Comparison of ENCODE assay signal across 20 cellular contexts in the genomic region with DNA sequence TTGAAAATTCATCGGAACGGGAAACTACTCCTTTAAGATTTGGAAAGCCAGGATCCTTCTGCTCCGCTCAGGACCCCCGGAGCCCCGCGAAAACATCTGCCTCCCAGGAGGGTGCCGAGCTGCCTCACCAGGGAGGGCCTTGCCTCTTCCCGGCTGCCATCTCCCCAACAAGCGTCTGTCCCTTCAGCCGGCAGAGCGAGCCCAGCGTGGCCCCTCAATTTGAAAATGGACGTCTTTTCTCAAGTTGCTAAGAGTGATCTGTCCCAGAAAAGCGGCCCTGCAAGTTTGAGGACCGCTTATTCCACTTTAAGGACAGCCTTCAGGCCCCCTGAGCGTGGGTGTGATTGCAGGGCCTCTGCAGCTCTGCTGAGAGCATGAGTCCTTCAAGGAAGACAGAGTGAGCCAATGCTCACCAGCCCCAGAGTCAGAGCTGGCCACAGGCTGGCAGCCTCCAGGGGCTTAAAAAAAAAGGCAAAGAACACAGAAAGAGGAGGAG.
DNase-seq lines count a peak whose midpoint lies in the region; ATAC-seq and TF ChIP-seq lines count a peak whose summit lies in the region.
"Had no signal": no experiment of that assay in that cellular context is flagged by ENCODE, and none has a peak within 500 bp of the region (broad histone marks: within the 10 kb centered on the region; RNA-seq: fewer than 3 reads in every experiment).

No MANE protein-coding gene starts in this region.

- H3K27me3 ChIP-seq in RWPE2 (ENCODE audit: insufficient read depth, poor library complexity, severe bottlenecking) (no peaks in the 10 kb centered on the region), heart left ventricle (no peaks in the 10 kb centered on the region)
- H3K27me3 ChIP-seq: hepatocyte, ovary, uterus had no signal

- no peaks in the 10 kb centered on the region for H3K27me3 Mint-ChIP-seq in activated CD8-positive, alpha-beta memory T cell treated with anti-CD3 and anti-CD28 coated beads, Interleukin-2, amount 10 ng/mL, durations not matched to agents 7 days and 5 days
- H3K27me3 Mint-ChIP-seq in progenitor cell of endocrine pancreas = peaks cover 3% of the 10 kb centered on the region
- H3K27me3 Mint-ChIP-seq: IgD-negative memory B cell; stimulated activated naive CD8-positive, alpha-beta T cell treated with anti-CD3 and anti-CD28 coated beads, Interleukin-15, Interleukin-2, amounts not matched to agents 100 ng/mL and 50 ng/mL, for 24 hours had no signal

- intact Hi-C loops in heart left ventricle (cut with DNase I) = no loop called here

- H3K27ac Mint-ChIP-seq in activated CD8-positive, alpha-beta memory T cell treated with anti-CD3 and anti-CD28 coated beads, Interleukin-2, amount 10 ng/mL, durations not matched to agents 7 days and 5 days = no peak overlapping the region
- peak overlapping the region; percentile 59 for H3K27ac Mint-ChIP-seq in progenitor cell of endocrine pancreas
- H3K27ac Mint-ChIP-seq: IgD-negative memory B cell; stimulated activated naive CD8-positive, alpha-beta T cell treated with anti-CD3 and anti-CD28 coated beads, Interleukin-15, Interleukin-2, amounts not matched to agents 100 ng/mL and 50 ng/mL, for 24 hours had no signal

- H3K27ac ChIP-seq in RWPE2 (ENCODE audit: poor library complexity, severe bottlenecking) (no peak overlapping the region), heart left ventricle (no peak overlapping the region)
- H3K27ac ChIP-seq: A549, C4-2B, hepatocyte, ovary, SK-N-MC, uterus had no signal

- H3K4me1 ChIP-seq in RWPE2 (ENCODE audit: insufficient read depth, poor library complexity, severe bottlenecking) = no peaks in the 10 kb centered on the region
- H3K4me1 ChIP-seq in heart left ventricle = peaks cover 0 to 16% (median 0%) of the 10 kb centered on the region in 12 donors
- H3K4me1 ChIP-seq: A549, uterus had no signal

- TF ChIP-seq CTCF in RWPE2 (IDR thresholded peaks at IDR 0.05; ENCODE audit: poor library complexity, severe bottlenecking) (no peak), heart left ventricle (IDR thresholded peaks at IDR 0.05) (no peak), progenitor cell of endocrine pancreas (IDR thresholded peaks at IDR 0.05; ENCODE audit: unreplicated experiment) (no peak)

- H3K9me3 ChIP-seq in RWPE2 (ENCODE audit: severe bottlenecking) (no peaks in the 10 kb centered on the region), heart left ventricle (no peaks in the 10 kb centered on the region)
- H3K9me3 ChIP-seq: A549, ovary, uterus had no signal

- H3K4me3 ChIP-seq in RWPE2 (ENCODE audit: severe bottlenecking) (no peak overlapping the region), heart left ventricle (no peak overlapping the region)
- H3K4me3 ChIP-seq: A549, hepatocyte, ovary, SK-N-MC, uterus had no signal

- no peak overlapping the region for H3K4me3 Mint-ChIP-seq in activated CD8-positive, alpha-beta memory T cell treated with anti-CD3 and anti-CD28 coated beads, Interleukin-2, amount 10 ng/mL, durations not matched to agents 7 days and 5 days
- H3K4me3 Mint-ChIP-seq in progenitor cell of endocrine pancreas (ENCODE audit: low read depth) = no peak overlapping the region
- H3K4me3 Mint-ChIP-seq: IgD-negative memory B cell; stimulated activated naive CD8-positive, alpha-beta T cell treated with anti-CD3 and anti-CD28 coated beads, Interleukin-15, Interleukin-2, amounts not matched to agents 100 ng/mL and 50 ng/mL, for 24 hours had no signal

- H3K36me3 ChIP-seq in RWPE2 (ENCODE audit: low read depth) = no peaks in the 10 kb centered on the region; the same call in 1 of the 2 replicates
- peaks cover 0 to 60% (median 39%) of the 10 kb centered on the region in 9 donors for H3K36me3 ChIP-seq in heart left ventricle
- H3K36me3 ChIP-seq: ovary, uterus had no signal

- CTCF ChIA-PET in activated CD8-positive, alpha-beta memory T cell treated with anti-CD3 and anti-CD28 coated beads, Interleukin-2, amount 10 ng/mL, durations not matched to agents 7 days and 5 days (lab: Charles Lee) = no interaction called here

- peaks cover 2% of the 10 kb centered on the region for H3K36me3 Mint-ChIP-seq in activated CD8-positive, alpha-beta memory T cell treated with anti-CD3 and anti-CD28 coated beads, Interleukin-2, amount 10 ng/mL, durations not matched to agents 7 days and 5 days
- H3K36me3 Mint-ChIP-seq in progenitor cell of endocrine pancreas (ENCODE audit: insufficient read depth) = peaks cover 6% of the 10 kb centered on the region

- H3K9me3 Mint-ChIP-seq in activated CD8-positive, alpha-beta memory T cell treated with anti-CD3 and anti-CD28 coated beads, Interleukin-2, amount 10 ng/mL, durations not matched to agents 7 days and 5 days (ENCODE audit: low read depth) = no peaks in the 10 kb centered on the region
- no peaks in the 10 kb centered on the region for H3K9me3 Mint-ChIP-seq in progenitor cell of endocrine pancreas (ENCODE audit: low read depth)
- H3K9me3 Mint-ChIP-seq: IgD-negative memory B cell; stimulated activated naive CD8-positive, alpha-beta T cell treated with anti-CD3 and anti-CD28 coated beads, Interleukin-15, Interleukin-2, amounts not matched to agents 100 ng/mL and 50 ng/mL, for 24 hours had no signal

- 96 to 98% (median 97%) methylated on average over 15 to 16 of the region's 16 CpGs for WGBS in heart left ventricle, 4 donors

- H3K4me1 Mint-ChIP-seq in activated CD8-positive, alpha-beta memory T cell treated with anti-CD3 and anti-CD28 coated beads, Interleukin-2, amount 10 ng/mL, durations not matched to agents 7 days and 5 days = no peaks in the 10 kb centered on the region
- peaks cover 6% of the 10 kb centered on the region for H3K4me1 Mint-ChIP-seq in progenitor cell of endocrine pancreas (ENCODE audit: low read depth)
- H3K4me1 Mint-ChIP-seq: IgD-negative memory B cell had no signal

- ATAC-seq in activated CD8-positive, alpha-beta memory T cell treated with anti-CD3 and anti-CD28 coated beads, Interleukin-2, amount 10 ng/mL, durations not matched to agents 7 days and 5 days = no peak
- no peak for ATAC-seq in RWPE2 (ENCODE audit: low read depth)
- ATAC-seq in heart left ventricle = no peak
- no peak for ATAC-seq in GM18909 (IDR thresholded peaks at IDR 0.05; ENCODE audit: poor library complexity, unreplicated experiment)
- ATAC-seq: A549 had no signal

- TF ChIP-seq POLR2A in heart left ventricle (IDR thresholded peaks at IDR 0.05) = no peak

- peak; percentile 36 for DNase-seq in activated CD8-positive, alpha-beta memory T cell treated with anti-CD3 and anti-CD28 coated beads, Interleukin-2, amount 10 ng/mL, durations not matched to agents 7 days and 5 days
- DNase-seq in activated CD8-positive, alpha-beta memory T cell treated with anti-CD3 and anti-CD28 coated beads for 24 hours = no peak
- DNase-seq in RWPE2 (ENCODE audit: low spot score) = peak; percentile 29
- peak in 3 of 5 donors; percentile 3 to 30 (median 14) for DNase-seq in heart left ventricle
- peak; percentile 8 for DNase-seq in progenitor cell of endocrine pancreas (ENCODE audit: low spot score, unreplicated experiment)
- DNase-seq in nucleus accumbens (lab: John Stamatoyannopoulos, UW) = no peak
- DNase-seq in NCI-H526 treated with DMSO at 0.1 percent for 48 hours (lab: John Stamatoyannopoulos, UW) = no peak
- DNase-seq: activated CD4-positive, alpha-beta T cell treated with anti-CD3 and anti-CD28 coated beads, Interleukin-2, amount 50 U/mL, for 4 hours; caudate nucleus; effector CD8-positive, alpha-beta T cell; small intestine had no signal

Comparison
In these comparisons a context has a peak if more than half of its experiments do, and no peak if none do; other contexts are left out.
1. DNase-seq: peak in activated CD8-positive, alpha-beta memory T cell treated with anti-CD3 and anti-CD28 coated beads, Interleukin-2, amount 10 ng/mL, durations not matched to agents 7 days and 5 days (single experiment), RWPE2 (single experiment), heart left ventricle (3 of 5) and progenitor cell of endocrine pancreas (single experiment); none in activated CD8-positive, alpha-beta memory T cell treated with anti-CD3 and anti-CD28 coated beads for 24 hours (single experiment), nucleus accumbens (0 of 56) and NCI-H526 treated with DMSO at 0.1 percent for 48 hours (single experiment).